ENCODE assay signal across 8 cellular contexts in the genomic region with DNA sequence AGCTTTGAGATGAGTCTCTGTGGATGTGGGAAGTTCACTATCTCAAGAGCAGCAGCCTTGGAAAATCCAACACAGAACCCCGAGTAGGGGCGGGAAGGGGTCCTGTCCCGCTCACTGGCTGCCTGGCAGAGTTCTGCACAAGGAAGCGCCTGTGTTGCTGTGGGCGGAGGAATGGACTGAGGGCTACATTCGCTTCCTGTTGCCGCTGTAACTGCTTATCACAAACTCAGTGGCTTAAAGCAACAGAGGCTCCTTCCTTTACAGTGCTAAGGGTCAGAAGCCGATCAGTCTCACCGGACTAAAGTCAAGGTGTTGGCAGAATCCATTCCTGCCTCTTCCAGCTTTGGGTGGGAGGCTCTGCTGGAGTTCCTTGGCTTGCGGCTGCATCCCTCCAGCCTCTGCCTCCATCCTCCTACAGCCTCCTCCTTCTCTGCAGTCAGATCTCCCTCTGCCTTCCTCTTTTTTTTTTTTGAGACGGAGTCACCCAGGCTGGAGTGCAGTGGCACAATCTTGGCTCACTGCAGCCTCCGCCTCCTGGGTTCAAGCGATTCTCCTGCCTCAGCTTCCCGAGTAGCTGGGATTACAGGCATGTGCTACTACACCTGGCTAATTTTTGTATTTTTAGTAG.
DNase-seq lines count a peak whose midpoint lies in the region; ATAC-seq, FAIRE-seq and TF ChIP-seq lines count a peak whose summit lies in the region.

No MANE protein-coding gene starts in this region.

- H3K4me3 ChIP-seq in CD4-positive, alpha-beta memory T cell (ENCODE audit: low read length in 2 of 2), result peak overlapping the region; percentile 54 to 64
- H3K4me3 ChIP-seq in right atrium auricular region (no peak overlapping the region), subcutaneous abdominal adipose tissue (ENCODE audit: low read depth in 1 of 5, low read length in 5 of 5) (peak overlapping the region in 3 of 5 donors; percentile 7 to 27 (median 14)), kidney (ENCODE audit: low read length in 2 of 2) (no peak overlapping the region)

- H3K27me3 Mint-ChIP-seq in CD4-positive, alpha-beta memory T cell, result no peaks in the 10 kb centered on the region
- no peaks in the 10 kb centered on the region for H3K27me3 Mint-ChIP-seq in activated CD8-positive, alpha-beta memory T cell treated with anti-CD3 and anti-CD28 coated beads, Interleukin-2, amount 10 ng/mL, durations not matched to agents 7 days and 5 days

- no peaks in the 10 kb centered on the region for H3K36me3 ChIP-seq in CD4-positive, alpha-beta memory T cell (ENCODE audit: insufficient read depth, low read length)
- H3K36me3 ChIP-seq in right atrium auricular region (no peaks in the 10 kb centered on the region), subcutaneous abdominal adipose tissue (ENCODE audit: control insufficient read depth in 5 of 5, insufficient read depth in 5 of 5, low read length in 5 of 5) (no peaks in the 10 kb centered on the region), kidney (ENCODE audit: control insufficient read depth in 1 of 2, insufficient read depth in 2 of 2, low read length in 2 of 2) (no peaks in the 10 kb centered on the region)

- peak in 4 of 5 donors; percentile 64 to 80 (median 71) for DNase-seq in CD4-positive, alpha-beta memory T cell
- peak; percentile 90 for DNase-seq in activated CD8-positive, alpha-beta memory T cell treated with anti-CD3 and anti-CD28 coated beads, Interleukin-2, amount 10 ng/mL, durations not matched to agents 7 days and 5 days
- DNase-seq in right atrium auricular region (ENCODE audit: low spot score), result no peak
- DNase-seq in kidney, result no peak
- DNase-seq in germinal center (ENCODE audit: low spot score), result no peak
- no peak for DNase-seq in NCI-H526 treated with DMSO at 0.1 percent for 48 hours (lab: John Stamatoyannopoulos, UW)

- no peaks in the 10 kb centered on the region for H3K27me3 ChIP-seq in CD4-positive, alpha-beta memory T cell (ENCODE audit: insufficient read depth, low read length)
- H3K27me3 ChIP-seq in right atrium auricular region, result no peaks in the 10 kb centered on the region
- no peaks in the 10 kb centered on the region for H3K27me3 ChIP-seq in subcutaneous abdominal adipose tissue (ENCODE audit: control insufficient read depth in 5 of 5, insufficient read depth in 4 of 5, low read length in 5 of 5)

- peaks cover 96% of the 10 kb centered on the region for H3K4me1 ChIP-seq in CD4-positive, alpha-beta memory T cell (ENCODE audit: insufficient read depth, low read length)
- H3K4me1 ChIP-seq in right atrium auricular region (peaks cover 0 to 66% of the 10 kb centered on the region in 2 donors), subcutaneous abdominal adipose tissue (ENCODE audit: control insufficient read depth in 5 of 5, insufficient read depth in 5 of 5, low read length in 5 of 5) (peaks cover 7 to 70% (median 50%) of the 10 kb centered on the region in 5 donors), kidney (ENCODE audit: control insufficient read depth in 1 of 2, insufficient read depth in 1 of 2, low read depth in 1 of 2, low read length in 2 of 2) (peaks cover 25 to 48% of the 10 kb centered on the region in 2 donors)

- peaks cover 57 to 98% (median 84%) of the 10 kb centered on the region in 4 donors for H3K4me1 Mint-ChIP-seq in CD4-positive, alpha-beta memory T cell
- H3K4me1 Mint-ChIP-seq in activated CD8-positive, alpha-beta memory T cell treated with anti-CD3 and anti-CD28 coated beads, Interleukin-2, amount 10 ng/mL, durations not matched to agents 7 days and 5 days, result peaks cover 89% of the 10 kb centered on the region

- intact Hi-C loops in CD4-positive, alpha-beta memory T cell (cut with micrococcal nuclease), result loop anchor here (1.0 kb wide), 2 partner anchors 7 to 11 kb away; no protein-coding TSS in a partner anchor
- intact Hi-C loops in kidney (cut with DNase I), result no loop called here

- H3K36me3 Mint-ChIP-seq in CD4-positive, alpha-beta memory T cell, result peaks cover 0 to 19% of the 10 kb centered on the region in 2 donors
- H3K36me3 Mint-ChIP-seq in activated CD8-positive, alpha-beta memory T cell treated with anti-CD3 and anti-CD28 coated beads, Interleukin-2, amount 10 ng/mL, durations not matched to agents 7 days and 5 days, result peaks cover 15% of the 10 kb centered on the region

- FAIRE-seq in kidney (lab: Jason Lieb, UNC), result no peak

- TF ChIP-seq CTCF in right atrium auricular region (IDR thresholded peaks at IDR 0.05), result no peak
- no peak for TF ChIP-seq CTCF in kidney (IDR thresholded peaks at IDR 0.05; ENCODE audit: borderline replicate concordance, extremely low read depth, insufficient read depth)

- H3K9ac ChIP-seq in subcutaneous abdominal adipose tissue (ENCODE audit: low read length in 5 of 5) (peak overlapping the region in 1 of 5 donors; percentile 24), kidney (ENCODE audit: low read length in 2 of 2) (no peak overlapping the region)

- POLR2A ChIA-PET in CD4-positive, alpha-beta memory T cell (lab: Charles Lee; ENCODE audit: partially characterized antibody), result interaction anchor here (0.5 to 97.0 kb wide), 20 partner anchors 14 to 1333 kb away, joined by 3 to 6031 read pairs (median 10); a partner anchor contains a TSS

- H3K9me3 ChIP-seq in CD4-positive, alpha-beta memory T cell (ENCODE audit: control insufficient read depth in 1 of 2, low read length in 2 of 2), result no peaks in the 10 kb centered on the region
- no peaks in the 10 kb centered on the region for H3K9me3 ChIP-seq in right atrium auricular region
- H3K9me3 ChIP-seq in subcutaneous abdominal adipose tissue (ENCODE audit: control insufficient read depth in 5 of 5, low read length in 5 of 5), result peaks cover 0 to 2% (median 0%) of the 10 kb centered on the region in 5 donors
- no peaks in the 10 kb centered on the region for H3K9me3 ChIP-seq in kidney (ENCODE audit: control insufficient read depth in 1 of 2, low read length in 2 of 2)

- CTCF ChIA-PET in CD4-positive, alpha-beta memory T cell (lab: Charles Lee; ENCODE audit: partially characterized antibody), result interaction anchor here (1.0 to 2.1 kb wide), 10 partner anchors 11 to 69 kb away, joined by 3 to 18 read pairs (median 8); no protein-coding TSS in a partner anchor
- CTCF ChIA-PET in activated CD8-positive, alpha-beta memory T cell treated with anti-CD3 and anti-CD28 coated beads, Interleukin-2, amount 10 ng/mL, durations not matched to agents 7 days and 5 days (lab: Charles Lee), result interaction anchor here (1.0 to 9.2 kb wide), 13 partner anchors 8 to 115 kb away, joined by 3 to 110 read pairs (median 8); no protein-coding TSS in a partner anchor

- H3K9me3 Mint-ChIP-seq in CD4-positive, alpha-beta memory T cell, result peaks cover 0 to 8% (median 0%) of the 10 kb centered on the region in 8 donors
- H3K9me3 Mint-ChIP-seq in activated CD8-positive, alpha-beta memory T cell treated with anti-CD3 and anti-CD28 coated beads, Interleukin-2, amount 10 ng/mL, durations not matched to agents 7 days and 5 days (ENCODE audit: low read depth), result no peaks in the 10 kb centered on the region

- H3K4me3 Mint-ChIP-seq in CD4-positive, alpha-beta memory T cell, result peak overlapping the region; percentile 73 to 89 (median 86)
- peak overlapping the region; percentile 73 for H3K4me3 Mint-ChIP-seq in activated CD8-positive, alpha-beta memory T cell treated with anti-CD3 and anti-CD28 coated beads, Interleukin-2, amount 10 ng/mL, durations not matched to agents 7 days and 5 days

- ATAC-seq in HG03095 (IDR thresholded peaks at IDR 0.05; ENCODE audit: unreplicated experiment), result peak; percentile 17
- peak; percentile 58 for ATAC-seq in activated CD8-positive, alpha-beta memory T cell treated with anti-CD3 and anti-CD28 coated beads, Interleukin-2, amount 10 ng/mL, durations not matched to agents 7 days and 5 days

- H3K27ac ChIP-seq in CD4-positive, alpha-beta memory T cell (ENCODE audit: low read depth, low read length), result peak overlapping the region; percentile 90
- H3K27ac ChIP-seq in right atrium auricular region (peak overlapping the region; percentile 13 to 53), subcutaneous abdominal adipose tissue (ENCODE audit: low read depth, low read length) (no peak overlapping the region), kidney (ENCODE audit: low read depth in 2 of 2, low read length in 2 of 2) (peak overlapping the region in 1 of 2 donors; percentile 38)

- peak overlapping the region; percentile 90 to 99 (median 99) for H3K27ac Mint-ChIP-seq in CD4-positive, alpha-beta memory T cell
- peak overlapping the region; percentile 93 for H3K27ac Mint-ChIP-seq in activated CD8-positive, alpha-beta memory T cell treated with anti-CD3 and anti-CD28 coated beads, Interleukin-2, amount 10 ng/mL, durations not matched to agents 7 days and 5 days

Comparison
In these comparisons a context has a peak if more than half of its experiments do, and no peak if none do; other contexts are left out.
1. DNase-seq: peak in CD4-positive, alpha-beta memory T cell (4 of 5) and activated CD8-positive, alpha-beta memory T cell treated with anti-CD3 and anti-CD28 coated beads, Interleukin-2, amount 10 ng/mL, durations not matched to agents 7 days and 5 days (single experiment); none in right atrium auricular region (single experiment), kidney (single experiment), germinal center (single experiment) and NCI-H526 treated with DMSO at 0.1 percent for 48 hours (single experiment).
2. H3K4me3 ChIP-seq: peak in CD4-positive, alpha-beta memory T cell (2 of 2) and subcutaneous abdominal adipose tissue (3 of 5); none in right atrium auricular region (0 of 2) and kidney (0 of 2).